Comparison of ENCODE assay signal across 27 cellular contexts in genomic region chr21:31187499-31187898, GRCh38.
A peak's percentile ranks its signal among the peaks of the same experiment; 100 is the strongest.
DNase-seq lines count a peak whose midpoint lies in the region; ATAC-seq and TF ChIP-seq lines count a peak whose summit lies in the region.
"Had no signal": no experiment of that assay in that cellular context is flagged by ENCODE, and none has a peak within 500 bp of the region (broad histone marks: within the 10 kb centered on the region; RNA-seq: fewer than 3 reads in every experiment).

No MANE protein-coding gene starts in this region.

- H3T11ph ChIP-seq in H9 (ENCODE audit: low read length) = no peak overlapping the region

- peak; percentile 4 to 6 for ATAC-seq in activated T-cell treated with anti-CD3 and anti-CD28 coated beads, Interleukin-2, amount 50 U/mL, for 4 hours
- ATAC-seq: left ventricle myocardium superior, Panc1 had no signal

- H3K9me3 ChIP-seq in H9 (ENCODE audit: control insufficient read depth, low read depth, low read length) (no peaks in the 10 kb centered on the region), spleen (no peaks in the 10 kb centered on the region)
- H3K9me3 ChIP-seq: tibial artery had no signal

- no peak overlapping the region for H3K4me2 ChIP-seq in H9 (ENCODE audit: insufficient read depth, insufficient read length, low read length)
- H3K4me2 ChIP-seq: KMS-11 had no signal

- no peak overlapping the region for H3K23ac ChIP-seq in H9 (ENCODE audit: insufficient read length, low read depth, low read length)

- H3K4me3 Mint-ChIP-seq in activated T-cell treated with anti-CD3 and anti-CD28 coated beads, Interleukin-2, amount 50 U/mL, for 4 hours = peak overlapping the region; percentile 78
- H3K4me3 Mint-ChIP-seq in H9 = no peak overlapping the region
- H3K4me3 Mint-ChIP-seq in activated T-helper 2 cell treated with anti-CD3 and anti-CD28 coated beads, Interferon-gamma antibody, Interleukin-2, Interleukin-4, amounts not matched to agents 10 μg/mL and 5 μg/mL and 100 μg/mL, durations not matched to agents 14 hours and 24 hours and 36 hours (ENCODE audit: low read depth) = peak overlapping the region; percentile 75
- H3K4me3 Mint-ChIP-seq: B cell, mesothelial cell of epicardium, naive B cell had no signal

- H3K4me1 ChIP-seq in H9 (ENCODE audit: insufficient read depth, low read length) (peaks cover 4% of the 10 kb centered on the region; the same call in 1 of the 2 replicates), spleen (peaks cover 0 to 3% (median 0%) of the 10 kb centered on the region in 6 donors)
- H3K4me1 ChIP-seq: tibial artery had no signal

- TF ChIP-seq CTCF in H9 (conservative IDR thresholded peaks at IDR 0.05) = no peak
- TF ChIP-seq CTCF in spleen (IDR thresholded peaks at IDR 0.05 in 8 of 11, conservative IDR thresholded peaks at IDR 0.05 in 3 of 11) = no peak

- no peaks in the 10 kb centered on the region for H3K36me3 ChIP-seq in spleen
- H3K36me3 ChIP-seq: tibial artery had no signal

- H3K9me3 Mint-ChIP-seq in activated T-cell treated with anti-CD3 and anti-CD28 coated beads, Interleukin-2, amount 50 U/mL, for 4 hours = no peaks in the 10 kb centered on the region
- H3K9me3 Mint-ChIP-seq in H9 = no peaks in the 10 kb centered on the region
- no peaks in the 10 kb centered on the region for H3K9me3 Mint-ChIP-seq in activated T-helper 2 cell treated with anti-CD3 and anti-CD28 coated beads, Interferon-gamma antibody, Interleukin-2, Interleukin-4, amounts not matched to agents 10 μg/mL and 5 μg/mL and 100 μg/mL, durations not matched to agents 14 hours and 24 hours and 36 hours
- H3K9me3 Mint-ChIP-seq: effector memory CD8-positive, alpha-beta T cell; mesothelial cell of epicardium; naive B cell had no signal

- H3K36me3 Mint-ChIP-seq in activated T-cell treated with anti-CD3 and anti-CD28 coated beads, Interleukin-2, amount 50 U/mL, for 4 hours (ENCODE audit: insufficient read depth) = peaks cover 33% of the 10 kb centered on the region
- H3K36me3 Mint-ChIP-seq in H9 (ENCODE audit: insufficient read depth in 1 of 3, low read depth in 3 of 3) = peaks cover 0 to 7% (median 6%) of the 10 kb centered on the region in 3 experiments; a peak in 4 of 7 replicates
- H3K36me3 Mint-ChIP-seq in activated T-helper 2 cell treated with anti-CD3 and anti-CD28 coated beads, Interferon-gamma antibody, Interleukin-2, Interleukin-4, amounts not matched to agents 10 μg/mL and 5 μg/mL and 100 μg/mL, durations not matched to agents 14 hours and 24 hours and 36 hours (ENCODE audit: low read depth) = peaks cover 53% of the 10 kb centered on the region
- H3K36me3 Mint-ChIP-seq: naive B cell had no signal

- no peak overlapping the region for H2BK12ac ChIP-seq in H9 (ENCODE audit: insufficient read length, low read depth, low read length)

- H3K27ac Mint-ChIP-seq in H9 = peak overlapping the region in 2 of 3 experiments; percentile 54 to 58; a peak in 4 of 7 replicates
- peak overlapping the region; percentile 82 for H3K27ac Mint-ChIP-seq in activated T-helper 2 cell treated with anti-CD3 and anti-CD28 coated beads, Interferon-gamma antibody, Interleukin-2, Interleukin-4, amounts not matched to agents 10 μg/mL and 5 μg/mL and 100 μg/mL, durations not matched to agents 14 hours and 24 hours and 36 hours
- H3K27ac Mint-ChIP-seq: B cell; effector memory CD8-positive, alpha-beta T cell; mesothelial cell of epicardium; naive B cell had no signal

- H3K79me1 ChIP-seq in H9 (ENCODE audit: insufficient read depth, low read depth, low read length, poor library complexity, severe bottlenecking) = no peaks in the 10 kb centered on the region

- no peak overlapping the region for H3K18ac ChIP-seq in H9 (ENCODE audit: insufficient read length, low read depth, low read length)

- H2BK20ac ChIP-seq in H9 (ENCODE audit: low read depth, low read length, poor library complexity, severe bottlenecking) = no peak overlapping the region

- H3K4ac ChIP-seq in H9 (ENCODE audit: low read depth, low read length) = no peak overlapping the region

- H4K5ac ChIP-seq in H9 (ENCODE audit: insufficient read length, low read depth, low read length) = no peak overlapping the region

- no peak overlapping the region for H3K14ac ChIP-seq in H9 (ENCODE audit: insufficient read depth, low read length)

- H2BK5ac ChIP-seq in H9 (ENCODE audit: insufficient read length, low read length) = no peak overlapping the region

- H4K91ac ChIP-seq in H9 (ENCODE audit: insufficient read length, low read depth, low read length) = no peak overlapping the region

- no peaks in the 10 kb centered on the region for H3K23me2 ChIP-seq in H9 (ENCODE audit: insufficient read length, low read depth, low read length, poor library complexity, severe bottlenecking)

- WGBS in H9 (ENCODE audit: extremely low coverage, insufficient read length, low lambda C conversion rate) = no CpG with 5 or more reads among the region's 4 CpGs
- 81 to 91% (median 84%) methylated on average over 4 of the region's 4 CpGs for WGBS in spleen, 5 donors

- H4K20me1 ChIP-seq in H9 (ENCODE audit: control insufficient read depth, insufficient read depth, insufficient read length) = no peaks in the 10 kb centered on the region

- no peak overlapping the region for H2BK15ac ChIP-seq in H9 (ENCODE audit: low read depth, low read length)

- TF ChIP-seq POLR2A in spleen (IDR thresholded peaks at IDR 0.05) = no peak

- H3K9ac ChIP-seq in H9 (ENCODE audit: extremely low read depth, insufficient read length, low read length) = no peak overlapping the region
- H3K9ac ChIP-seq: KMS-11 had no signal

- peaks cover 78% of the 10 kb centered on the region for H3K4me1 Mint-ChIP-seq in activated T-cell treated with anti-CD3 and anti-CD28 coated beads, Interleukin-2, amount 50 U/mL, for 4 hours (ENCODE audit: low read depth)
- peaks cover 10 to 21% of the 10 kb centered on the region in 2 experiments for H3K4me1 Mint-ChIP-seq in H9
- peaks cover 71% of the 10 kb centered on the region for H3K4me1 Mint-ChIP-seq in activated T-helper 2 cell treated with anti-CD3 and anti-CD28 coated beads, Interferon-gamma antibody, Interleukin-2, Interleukin-4, amounts not matched to agents 10 μg/mL and 5 μg/mL and 100 μg/mL, durations not matched to agents 14 hours and 24 hours and 36 hours (ENCODE audit: low read depth)
- H3K4me1 Mint-ChIP-seq: B cell, mesothelial cell of epicardium, naive B cell had no signal

- no peaks in the 10 kb centered on the region for H3K27me3 ChIP-seq in H9 (ENCODE audit: insufficient read depth, low read length)
- no peaks in the 10 kb centered on the region for H3K27me3 ChIP-seq in spleen (replicated peaks in 1 of 7)
- H3K27me3 ChIP-seq: tibial artery had no signal

- H2BK120ac ChIP-seq in H9 (ENCODE audit: low read depth, low read length, poor library complexity, severe bottlenecking) = no peak overlapping the region

- no peak for DNase-seq in activated T-cell treated with anti-CD3 and anti-CD28 coated beads, Interleukin-2, amount 50 U/mL, for 4 hours
- no peak for DNase-seq in activated T-cell treated with anti-CD3 and anti-CD28 coated beads, Interleukin-2, amount 50 U/mL, for 1 hour
- DNase-seq in H9 (no peak), spleen (no peak), ureter (ENCODE audit: low spot score) (no peak), GOT3 (lab: John Stamatoyannopoulos, UW) (no peak)
- no peak for DNase-seq in activated T-helper 2 cell treated with anti-CD3 and anti-CD28 coated beads, Interferon-gamma antibody, Interleukin-2, Interleukin-4, amounts not matched to agents 10 μg/mL and 5 μg/mL and 100 μg/mL, durations not matched to agents 14 hours and 24 hours and 36 hours (ENCODE audit: low spot score)
- DNase-seq: activated gamma-delta T cell; aorta; COR-L47; effector memory CD8-positive, alpha-beta T cell; GDM1; head of caudate nucleus; left ventricle myocardium superior; MM.1S; naive B cell; NCI-H2081; NCI-H226; nucleus accumbens; stimulated activated naive CD4-positive, alpha-beta T cell treated with Interleukin-2 at 50 U/mL for 16 hours; SW 1271; tibial artery had no signal

- H3K56ac ChIP-seq in H9 (ENCODE audit: insufficient read length, low read depth, low read length) = no peak overlapping the region

- H3K27me3 Mint-ChIP-seq in activated T-cell treated with anti-CD3 and anti-CD28 coated beads, Interleukin-2, amount 50 U/mL, for 4 hours (ENCODE audit: low read depth) = no peaks in the 10 kb centered on the region
- H3K27me3 Mint-ChIP-seq in H9 (ENCODE audit: low read depth) = no peaks in the 10 kb centered on the region
- H3K27me3 Mint-ChIP-seq in activated T-helper 2 cell treated with anti-CD3 and anti-CD28 coated beads, Interferon-gamma antibody, Interleukin-2, Interleukin-4, amounts not matched to agents 10 μg/mL and 5 μg/mL and 100 μg/mL, durations not matched to agents 14 hours and 24 hours and 36 hours (ENCODE audit: low read depth) = no peaks in the 10 kb centered on the region
- H3K27me3 Mint-ChIP-seq: B cell, naive B cell had no signal

- H3K4me3 ChIP-seq in spleen = no peak overlapping the region
- H3K4me3 ChIP-seq: coronary artery, tibial artery had no signal

- no peak overlapping the region for H2AFZ ChIP-seq in H9 (ENCODE audit: low read length)

- intact Hi-C loops in activated T-helper 2 cell treated with anti-CD3 and anti-CD28 coated beads, Interferon-gamma antibody, Interleukin-2, Interleukin-4, amounts not matched to agents 10 μg/mL and 5 μg/mL and 100 μg/mL, durations not matched to agents 14 hours and 24 hours and 36 hours (cut with micrococcal nuclease) = loop anchor here (2.0 to 10.0 kb wide), 2 partner anchors 469 to 537 kb away; partner anchors contain the start of gene KRTAP21-3
- intact Hi-C loops in spleen (cut with DNase I; ENCODE audit: low total_unique reads) = no loop called here

- H2AK5ac ChIP-seq in H9 (ENCODE audit: insufficient read length, low read length) = no peak overlapping the region

- no peak overlapping the region for H4K8ac ChIP-seq in H9 (replicated peaks; ENCODE audit: insufficient read length, low read depth, low read length)

- H3K27ac ChIP-seq in H9 (ENCODE audit: insufficient read length, low read depth, low read length) = no peak overlapping the region
- H3K27ac ChIP-seq in spleen = peak overlapping the region in 5 of 8 donors; percentile 17 to 59 (median 33)
- H3K27ac ChIP-seq: coronary artery, KMS-11, tibial artery had no signal

- H3K79me2 ChIP-seq in H9 (ENCODE audit: insufficient read depth, low read length) = no peaks in the 10 kb centered on the region

Comparison
In these comparisons a context has a peak if more than half of its experiments do, and no peak if none do; other contexts are left out.
1. H3K4me3 Mint-ChIP-seq: peak in activated T-cell treated with anti-CD3 and anti-CD28 coated beads, Interleukin-2, amount 50 U/mL, for 4 hours (single experiment) and activated T-helper 2 cell treated with anti-CD3 and anti-CD28 coated beads, Interferon-gamma antibody, Interleukin-2, Interleukin-4, amounts not matched to agents 10 μg/mL and 5 μg/mL and 100 μg/mL, durations not matched to agents 14 hours and 24 hours and 36 hours (single experiment); none in H9 (0 of 2).